ENCODE assay signal across 19 cellular contexts in the genomic region with DNA sequence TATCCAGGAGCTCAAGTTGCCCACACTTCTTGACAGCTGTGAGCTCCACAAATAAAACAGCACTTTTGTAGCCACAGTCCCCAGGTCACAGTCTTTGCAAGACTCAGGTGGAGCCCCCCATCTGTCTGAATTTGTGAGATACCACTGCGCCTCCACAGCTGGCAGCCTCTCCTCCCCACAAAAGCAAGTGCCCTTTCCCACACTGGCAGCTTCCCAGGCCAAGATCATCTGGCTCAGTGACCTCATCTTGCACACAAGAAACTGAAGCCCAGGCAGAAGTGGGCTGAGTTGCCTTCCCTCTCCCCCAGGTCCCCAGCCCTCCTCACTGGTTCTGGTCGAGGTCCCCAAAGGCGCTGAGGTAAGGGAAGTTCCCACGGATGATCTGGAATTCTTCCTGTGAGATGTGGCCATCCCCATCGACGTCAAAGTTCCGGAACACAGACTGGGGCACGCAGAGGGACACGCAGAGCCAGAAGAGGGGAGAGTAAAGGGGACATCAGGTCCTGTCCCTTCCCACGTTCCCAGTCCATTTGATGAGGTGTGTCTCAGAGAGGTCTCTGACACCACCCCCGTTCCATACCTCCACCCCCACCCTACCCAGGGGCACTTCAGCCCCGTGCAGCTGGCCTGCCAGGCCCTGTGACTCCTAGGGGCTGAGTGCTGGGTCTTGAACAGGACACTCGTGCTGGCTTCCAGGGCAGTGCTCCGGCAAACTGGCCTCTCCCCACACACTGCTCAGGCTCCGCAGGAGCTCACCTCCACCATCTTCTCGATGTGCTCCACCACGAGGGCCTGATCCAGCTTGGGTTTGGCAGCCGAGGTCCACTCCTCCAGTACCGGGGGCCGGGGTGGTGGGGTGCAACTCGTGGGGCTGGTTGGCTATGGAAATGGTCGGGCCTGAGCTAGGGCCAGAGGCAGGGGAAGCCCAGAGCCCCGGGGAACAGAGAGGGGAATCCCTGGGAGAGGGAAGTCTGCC. TPM values are rescaled to one million over a fixed set of nuclear protein-coding genes. Genes with fewer than 3 reads are reported as not detected.
A peak's percentile ranks its signal among the peaks of the same experiment; 100 is the strongest.
DNase-seq lines count a peak whose midpoint lies in the region; ATAC-seq, FAIRE-seq and TF ChIP-seq lines count a peak whose summit lies in the region.
"Had no signal": no experiment of that assay in that cellular context is flagged by ENCODE, and none has a peak within 500 bp of the region (broad histone marks: within the 10 kb centered on the region; RNA-seq: fewer than 3 reads in every experiment).

No MANE protein-coding gene starts in this region.

- H3K4me3 Mint-ChIP-seq in activated naive CD4-positive, alpha-beta T cell treated with anti-CD3 and anti-CD28 coated beads for 36 hours, result no peak overlapping the region
- H3K4me3 Mint-ChIP-seq in T-helper 17 cell, result no peak overlapping the region
- H3K4me3 Mint-ChIP-seq: activated CD8-positive, alpha-beta memory T cell treated with anti-CD3 and anti-CD28 coated beads, Interleukin-2, amount 10 ng/mL, durations not matched to agents 7 days and 5 days had no signal

- no peaks in the 10 kb centered on the region for H3K36me3 ChIP-seq in HepG2 (replicated peaks in 1 of 2; ENCODE audit: control insufficient read depth in 1 of 2, insufficient read depth in 2 of 2, low read length in 2 of 2)
- no peaks in the 10 kb centered on the region for H3K36me3 ChIP-seq in gastrocnemius medialis
- H3K36me3 ChIP-seq: HAP-1 had no signal

- no peak for TF ChIP-seq POLR2A in HepG2 (IDR thresholded peaks at IDR 0.05; ENCODE audit: insufficient read depth in 1 of 2, low read depth in 2 of 2, low read length in 2 of 2)
- TF ChIP-seq POLR2A in gastrocnemius medialis (IDR thresholded peaks at IDR 0.05), result no peak

- no peak overlapping the region for H3K4me3 ChIP-seq in HepG2 (replicated peaks in 1 of 3; ENCODE audit: insufficient read depth in 1 of 3, low read depth in 2 of 3, low read length in 3 of 3)
- H3K4me3 ChIP-seq in gastrocnemius medialis, result no peak overlapping the region
- H3K4me3 ChIP-seq: BLaER1 treated with 17β-estradiol and CSF1 and Interleukin-3, amounts not matched to agents 10 nM and 100 nM; HAP-1 had no signal

- no peak overlapping the region for H3K9ac ChIP-seq in HepG2 (ENCODE audit: insufficient read depth, low read depth, low read length)

- POLR2A ChIA-PET in HepG2 (lab: Yijun Ruan, JAX), result no interaction called here

- intact Hi-C loops in activated naive CD4-positive, alpha-beta T cell treated with anti-CD3 and anti-CD28 coated beads for 36 hours (cut with micrococcal nuclease), result no loop called here
- intact Hi-C loops in HepG2 (cut with micrococcal nuclease; ENCODE audit: unreplicated experiment) (no loop called here), gastrocnemius medialis (cut with DNase I; ENCODE audit: low total_unique reads) (no loop called here)

- TF ChIP-seq EP300 in HepG2 (IDR thresholded peaks at IDR 0.05; ENCODE audit: low read depth in 2 of 2, low read length in 2 of 2) (no peak), HepG2 (CRISPR knock-in tag; IDR thresholded peaks at IDR 0.05; ENCODE audit: borderline replicate concordance) (no peak)

- peaks cover 6% of the 10 kb centered on the region for H3K36me3 Mint-ChIP-seq in activated naive CD4-positive, alpha-beta T cell treated with anti-CD3 and anti-CD28 coated beads for 36 hours (ENCODE audit: low read depth)
- peaks cover 2% of the 10 kb centered on the region for H3K36me3 Mint-ChIP-seq in T-helper 17 cell (ENCODE audit: low read depth)

- no peak for TF ChIP-seq RAD21 in HepG2 (CRISPR knock-in tag; IDR thresholded peaks at IDR 0.05)

- no peaks in the 10 kb centered on the region for H4K20me1 ChIP-seq in HepG2 (ENCODE audit: insufficient read depth, low read length)

- CTCF ChIA-PET in activated naive CD4-positive, alpha-beta T cell treated with anti-CD3 and anti-CD28 coated beads for 36 hours (lab: Charles Lee), result interaction anchor here (0.6 to 2.5 kb wide), 3 partner anchors 8 to 383 kb away, joined by 3 to 17 read pairs (median 4); partner anchors contain the start of gene RASGRP2
- CTCF ChIA-PET in HepG2 (lab: Yijun Ruan, JAX; ENCODE audit: low intra/inter-chr PET ratio, low total read pairs), result no interaction called here

- DNase-seq in activated naive CD4-positive, alpha-beta T cell treated with anti-CD3 and anti-CD28 coated beads for 36 hours, result no peak
- DNase-seq in activated naive CD4-positive, alpha-beta T cell (lab: John Stamatoyannopoulos, UW), result no peak
- DNase-seq in T-helper 17 cell, result no peak
- no peak for DNase-seq in HepG2 (ENCODE audit: low spot score)
- DNase-seq in stimulated activated naive CD8-positive, alpha-beta T cell treated with anti-CD3 and anti-CD28 coated beads, Interleukin-15, Interleukin-2, amounts not matched to agents 100 U/mL and 50 U/mL, for 24 hours, result no peak
- no peak for DNase-seq in mucosa of gallbladder (ENCODE audit: low spot score)
- DNase-seq in gastrocnemius medialis, result no peak
- DNase-seq: activated CD8-positive, alpha-beta memory T cell treated with anti-CD3 and anti-CD28 coated beads, Interleukin-2, amount 10 ng/mL, durations not matched to agents 7 days and 5 days; MV-4-11; NCI-H2029; stimulated activated CD4-positive, alpha-beta T cell treated with anti-CD3 and anti-CD28 coated beads, Interleukin-12 subunit alpha, Interleukin-12 subunit beta, amount 100 ng/mL, for 4 hours had no signal

- no peaks in the 10 kb centered on the region for H3K9me3 ChIP-seq in T-helper 17 cell (ENCODE audit: control insufficient read depth, low read length, poor library complexity, severe bottlenecking)
- no peaks in the 10 kb centered on the region for H3K9me3 ChIP-seq in HepG2 (ENCODE audit: low read length)
- H3K9me3 ChIP-seq in gastrocnemius medialis, result no peaks in the 10 kb centered on the region
- H3K9me3 ChIP-seq: BLaER1 treated with 17β-estradiol and CSF1 and Interleukin-3, amounts not matched to agents 10 nM and 100 nM; HAP-1 had no signal

- ATAC-seq in T-helper 17 cell (no peak), HepG2 (peak; percentile 62), GM19395 (IDR thresholded peaks at IDR 0.05; ENCODE audit: unreplicated experiment) (no peak), gastrocnemius medialis (no peak)
- ATAC-seq in stimulated activated naive CD8-positive, alpha-beta T cell treated with anti-CD3 and anti-CD28 coated beads, Interleukin-15, Interleukin-2, amounts not matched to agents 100 U/mL and 50 U/mL, for 24 hours, result peak; percentile 15
- ATAC-seq: activated CD8-positive, alpha-beta memory T cell treated with anti-CD3 and anti-CD28 coated beads, Interleukin-2, amount 10 ng/mL, durations not matched to agents 7 days and 5 days had no signal

- no peaks in the 10 kb centered on the region for H3K27me3 Mint-ChIP-seq in activated naive CD4-positive, alpha-beta T cell treated with anti-CD3 and anti-CD28 coated beads for 36 hours (ENCODE audit: low read depth)
- H3K27me3 Mint-ChIP-seq in T-helper 17 cell, result no peaks in the 10 kb centered on the region
- H3K27me3 Mint-ChIP-seq: activated CD8-positive, alpha-beta memory T cell treated with anti-CD3 and anti-CD28 coated beads, Interleukin-2, amount 10 ng/mL, durations not matched to agents 7 days and 5 days had no signal

- BruUV-seq in HepG2 (replicated peaks; lab: Mats Ljungman, UMichigan), result no TSS peak

- H3K4me2 ChIP-seq in HepG2 (ENCODE audit: low read depth, low read length), result no peak overlapping the region

- WGBS in HepG2 (ENCODE audit: low lambda C conversion rate), result 31% methylated on average over 10 of the region's 23 CpGs

- peak overlapping the region; percentile 28 for H3K27ac Mint-ChIP-seq in activated naive CD4-positive, alpha-beta T cell treated with anti-CD3 and anti-CD28 coated beads for 36 hours
- peak overlapping the region; percentile 86 for H3K27ac Mint-ChIP-seq in T-helper 17 cell
- H3K27ac Mint-ChIP-seq: activated CD8-positive, alpha-beta memory T cell treated with anti-CD3 and anti-CD28 coated beads, Interleukin-2, amount 10 ng/mL, durations not matched to agents 7 days and 5 days had no signal

- no peak for FAIRE-seq in HepG2 (lab: Jason Lieb, UNC)
- FAIRE-seq: D721Med, GM18507 had no signal

- H3K27ac ChIP-seq in HepG2 (ENCODE audit: extremely low read length, insufficient read depth, low read length) (no peak overlapping the region), gastrocnemius medialis (no peak overlapping the region)

- peaks cover 3 to 43% of the 10 kb centered on the region in 2 experiments; a peak in 3 of 5 replicates for H3K27me3 ChIP-seq in HepG2 (ENCODE audit: control insufficient read depth in 1 of 2, insufficient read depth in 2 of 2, low read length in 2 of 2)
- no peaks in the 10 kb centered on the region for H3K27me3 ChIP-seq in gastrocnemius medialis
- H3K27me3 ChIP-seq: BLaER1 treated with 17β-estradiol and CSF1 and Interleukin-3, amounts not matched to agents 10 nM and 100 nM had no signal

- peaks cover 11% of the 10 kb centered on the region for H3K4me1 ChIP-seq in HepG2 (ENCODE audit: insufficient read depth, low read length)
- no peaks in the 10 kb centered on the region for H3K4me1 ChIP-seq in gastrocnemius medialis

- H3K4me1 Mint-ChIP-seq in activated naive CD4-positive, alpha-beta T cell treated with anti-CD3 and anti-CD28 coated beads for 36 hours (ENCODE audit: low read depth), result peaks cover 13% of the 10 kb centered on the region
- peaks cover 20% of the 10 kb centered on the region for H3K4me1 Mint-ChIP-seq in T-helper 17 cell

- no peak overlapping the region for H2AFZ ChIP-seq in HepG2 (ENCODE audit: low read length)

- no peaks in the 10 kb centered on the region for H3K9me3 Mint-ChIP-seq in activated naive CD4-positive, alpha-beta T cell treated with anti-CD3 and anti-CD28 coated beads for 36 hours

- H3K79me2 ChIP-seq in HepG2 (ENCODE audit: insufficient read depth, low read length), result no peaks in the 10 kb centered on the region

- TF ChIP-seq CTCF in HepG2 (CRISPR knock-in tag; IDR thresholded peaks at IDR 0.05), result no peak
- TF ChIP-seq CTCF in gastrocnemius medialis (IDR thresholded peaks at IDR 0.05 in 4 of 5, conservative IDR thresholded peaks at IDR 0.05 in 1 of 5), result no peak

- in situ Hi-C loops in HepG2 (cut with HindIII; ENCODE audit: extremely low pct_ligation_motif_present, low pct_unique_long_range_greater_than_20kb) (loop anchor here (5.0 kb wide), 1 partner anchor 58 kb away; no protein-coding TSS in a partner anchor), gastrocnemius medialis (cut with MboI; ENCODE audit: low sequenced_read_pairs in 4 of 4) (no loop called here)

RNA-seq across cellular contexts. Expression of gene RASGRP2, which starts 8.9 kb away (rescaled TPM):
- total RNA-seq in activated naive CD4-positive, alpha-beta T cell treated with anti-CD3 and anti-CD28 coated beads for 36 hours, result 1 to 10 TPM; 5.2 to 5.6 TPM
- total RNA-seq in T-helper 17 cell, result 100 to 1,000 TPM; 464 to 502 TPM
- not detected in 2 replicates for total RNA-seq in HepG2 (2016; rRNA removed; fragmentation: Illumina TruSeq; extraction: Trizol)
- not detected in 2 replicates for total RNA-seq in HepG2 (2016; cell fraction: cytosol; rRNA removed; fragmentation: Illumina TruSeq; extraction: Trizol; ENCODE audit: low read depth)
- total RNA-seq in HepG2 (2016; cell fraction: insoluble cytoplasmic fraction; rRNA removed; fragmentation: Illumina TruSeq; extraction: Trizol), result not detected in 2 replicates
- total RNA-seq in HepG2 (2016; cell fraction: membrane; rRNA removed; fragmentation: Illumina TruSeq; extraction: Trizol), result not detected in 2 replicates
- not detected in 2 replicates for total RNA-seq in HepG2 (2016; cell fraction: nucleus; rRNA removed; fragmentation: Illumina TruSeq; extraction: Trizol)
- polyA plus RNA-seq in HepG2 (2011; rRNA removed), result 0.18 and 0.61 TPM in 2 replicates
- polyA plus RNA-seq in HepG2 (2011; cell fraction: cytosol; rRNA removed), result 0.23 TPM in 2 replicates
- polyA plus RNA-seq in HepG2 (2011; cell fraction: nucleus; rRNA removed), result 0.54 and 1.5 TPM in 2 replicates
- polyA plus RNA-seq in HepG2 (2012), result 0.38 TPM in 1 of 2 replicates, not detected in the other
- 0.26 and 0.27 TPM in 2 replicates for polyA plus RNA-seq in HepG2 (2016; cell fraction: cytosol; fragmentation: Illumina TruSeq; extraction: Trizol; ENCODE audit: low read depth)
- polyA plus RNA-seq in HepG2 (2016; cell fraction: insoluble cytoplasmic fraction; fragmentation: Illumina TruSeq; extraction: Trizol; ENCODE audit: low read depth), result not detected in 2 replicates
- 0.30 TPM in 1 of 2 replicates, not detected in the other for polyA plus RNA-seq in HepG2 (2016; cell fraction: membrane; fragmentation: Illumina TruSeq; extraction: Trizol; ENCODE audit: low read depth)
- polyA plus RNA-seq in HepG2 (2016; cell fraction: nucleus; fragmentation: Illumina TruSeq; extraction: Trizol; ENCODE audit: insufficient read depth, low read depth), result not detected in 2 replicates
- polyA minus RNA-seq in HepG2 (2011; rRNA and poly(A)+ RNA removed; ENCODE audit: low replicate concordance), result 0.28 TPM in 1 of 2 replicates, not detected in the other
- not detected in 2 replicates for polyA minus RNA-seq in HepG2 (2011; cell fraction: cytosol; rRNA and poly(A)+ RNA removed)
- polyA minus RNA-seq in HepG2 (2011; cell fraction: nucleus; rRNA and poly(A)+ RNA removed), result not detected in 2 replicates
- 17.1 TPM for total RNA-seq in mucosa of gallbladder
- 10 to 100 TPM in 1 of 4 donors, 1 to 10 TPM in 3; 2.9 to 10.9 (median 7.1) TPM for total RNA-seq in gastrocnemius medialis
- total RNA-seq: epithelial cell of proximal tubule, HT1080, NCI-H460 had no signal

RNA-seq across cellular contexts. Expression of gene NRXN2, which starts 12.1 kb away (rescaled TPM):
- total RNA-seq in activated naive CD4-positive, alpha-beta T cell treated with anti-CD3 and anti-CD28 coated beads for 36 hours, result under 1 TPM; 0.24 to 0.35 TPM
- total RNA-seq in T-helper 17 cell (under 1 TPM; 0.21 to 0.32 TPM), HepG2 (2016; rRNA removed; fragmentation: Illumina TruSeq; extraction: Trizol) (not detected in 2 replicates), mucosa of gallbladder (8.1 TPM), gastrocnemius medialis (1 to 10 TPM in 2 of 4 donors, under 1 TPM in 2; 0.15 to 6.2 (median 1.8) TPM)
- total RNA-seq in HepG2 (2016; cell fraction: cytosol; rRNA removed; fragmentation: Illumina TruSeq; extraction: Trizol; ENCODE audit: low read depth), result not detected in 2 replicates
- not detected in 2 replicates for total RNA-seq in HepG2 (2016; cell fraction: insoluble cytoplasmic fraction; rRNA removed; fragmentation: Illumina TruSeq; extraction: Trizol)
- total RNA-seq in HepG2 (2016; cell fraction: membrane; rRNA removed; fragmentation: Illumina TruSeq; extraction: Trizol), result not detected in 2 replicates
- total RNA-seq in HepG2 (2016; cell fraction: nucleus; rRNA removed; fragmentation: Illumina TruSeq; extraction: Trizol), result not detected in 2 replicates
- polyA plus RNA-seq in HepG2 (2011; rRNA removed), result 0.03 TPM in 1 of 2 replicates, not detected in the other
- polyA plus RNA-seq in HepG2 (2011; cell fraction: cytosol; rRNA removed), result 0.08 and 0.14 TPM in 2 replicates
- 0.13 TPM in 1 of 2 replicates, not detected in the other for polyA plus RNA-seq in HepG2 (2011; cell fraction: nucleus; rRNA removed)
- polyA plus RNA-seq in HepG2 (2012), result 0.32 and 0.42 TPM in 2 replicates
- not detected in 2 replicates for polyA plus RNA-seq in HepG2 (2016; cell fraction: cytosol; fragmentation: Illumina TruSeq; extraction: Trizol; ENCODE audit: low read depth)
- 0.07 TPM in 1 of 2 replicates, not detected in the other for polyA plus RNA-seq in HepG2 (2016; cell fraction: insoluble cytoplasmic fraction; fragmentation: Illumina TruSeq; extraction: Trizol; ENCODE audit: low read depth)
- polyA plus RNA-seq in HepG2 (2016; cell fraction: membrane; fragmentation: Illumina TruSeq; extraction: Trizol; ENCODE audit: low read depth), result not detected in 2 replicates
- not detected in 2 replicates for polyA plus RNA-seq in HepG2 (2016; cell fraction: nucleus; fragmentation: Illumina TruSeq; extraction: Trizol; ENCODE audit: insufficient read depth, low read depth)
- 1.9 TPM in 1 of 2 replicates, not detected in the other for polyA minus RNA-seq in HepG2 (2011; rRNA and poly(A)+ RNA removed; ENCODE audit: low replicate concordance)
- not detected in 2 replicates for polyA minus RNA-seq in HepG2 (2011; cell fraction: cytosol; rRNA and poly(A)+ RNA removed)
- not detected in 2 replicates for polyA minus RNA-seq in HepG2 (2011; cell fraction: nucleus; rRNA and poly(A)+ RNA removed)
- total RNA-seq: epithelial cell of proximal tubule had no signal

RNA-seq across cellular contexts. Expression of gene PYGM, which starts 24.7 kb away (rescaled TPM):
- under 1 TPM; 0.64 to 0.89 TPM for total RNA-seq in activated naive CD4-positive, alpha-beta T cell treated with anti-CD3 and anti-CD28 coated beads for 36 hours
- total RNA-seq in T-helper 17 cell, result 10 to 100 TPM; 11.8 to 27.1 TPM
- total RNA-seq in HepG2 (2016; rRNA removed; fragmentation: Illumina TruSeq; extraction: Trizol), result 0.11 TPM in 1 of 2 replicates, not detected in the other
- not detected in 2 replicates for total RNA-seq in HepG2 (2016; cell fraction: cytosol; rRNA removed; fragmentation: Illumina TruSeq; extraction: Trizol; ENCODE audit: low read depth)
- total RNA-seq in HepG2 (2016; cell fraction: insoluble cytoplasmic fraction; rRNA removed; fragmentation: Illumina TruSeq; extraction: Trizol), result 0.06 TPM in 1 of 2 replicates, not detected in the other
- total RNA-seq in HepG2 (2016; cell fraction: membrane; rRNA removed; fragmentation: Illumina TruSeq; extraction: Trizol), result not detected in 2 replicates
- 0.13 and 0.16 TPM in 2 replicates for total RNA-seq in HepG2 (2016; cell fraction: nucleus; rRNA removed; fragmentation: Illumina TruSeq; extraction: Trizol)
- polyA plus RNA-seq in HepG2 (2011; rRNA removed), result 0.12 and 0.13 TPM in 2 replicates
- 0.08 and 0.09 TPM in 2 replicates for polyA plus RNA-seq in HepG2 (2011; cell fraction: cytosol; rRNA removed)
- 0.31 and 0.51 TPM in 2 replicates for polyA plus RNA-seq in HepG2 (2011; cell fraction: nucleus; rRNA removed)
- 0.19 and 0.24 TPM in 2 replicates for polyA plus RNA-seq in HepG2 (2012)
- polyA plus RNA-seq in HepG2 (2016; cell fraction: cytosol; fragmentation: Illumina TruSeq; extraction: Trizol; ENCODE audit: low read depth), result not detected in 2 replicates
- polyA plus RNA-seq in HepG2 (2016; cell fraction: insoluble cytoplasmic fraction; fragmentation: Illumina TruSeq; extraction: Trizol; ENCODE audit: low read depth), result not detected in 2 replicates
- polyA plus RNA-seq in HepG2 (2016; cell fraction: membrane; fragmentation: Illumina TruSeq; extraction: Trizol; ENCODE audit: low read depth), result not detected in 2 replicates
- polyA plus RNA-seq in HepG2 (2016; cell fraction: nucleus; fragmentation: Illumina TruSeq; extraction: Trizol; ENCODE audit: insufficient read depth, low read depth), result not detected in 2 replicates
- 0.68 and 0.84 TPM in 2 replicates for polyA minus RNA-seq in HepG2 (2011; rRNA and poly(A)+ RNA removed; ENCODE audit: low replicate concordance)
- 0.26 TPM in 1 of 2 replicates, not detected in the other for polyA minus RNA-seq in HepG2 (2011; cell fraction: cytosol; rRNA and poly(A)+ RNA removed)
- 0.62 and 0.77 TPM in 2 replicates for polyA minus RNA-seq in HepG2 (2011; cell fraction: nucleus; rRNA and poly(A)+ RNA removed)
- 14.3 TPM for total RNA-seq in mucosa of gallbladder
- 1,000 to 10,000 TPM in 3 of 4 donors, 100 to 1,000 TPM in 1; 881 to 2,858 (median 1,836) TPM for total RNA-seq in gastrocnemius medialis
- total RNA-seq: epithelial cell of proximal tubule had no signal

RNA-seq across cellular contexts. Expression of gene SF1, which starts 43.3 kb away (rescaled TPM):
- total RNA-seq in activated naive CD4-positive, alpha-beta T cell treated with anti-CD3 and anti-CD28 coated beads for 36 hours, result 100 to 1,000 TPM; 303 to 320 TPM
- total RNA-seq in T-helper 17 cell, result 1,000 to 10,000 TPM; 1,476 to 1,622 TPM
- total RNA-seq in HepG2 (2016; rRNA removed; fragmentation: Illumina TruSeq; extraction: Trizol), result 42.5 and 70.4 TPM in 2 replicates
- total RNA-seq in HepG2 (2016; cell fraction: cytosol; rRNA removed; fragmentation: Illumina TruSeq; extraction: Trizol; ENCODE audit: low read depth), result 16.0 and 19.1 TPM in 2 replicates
- 36.1 and 70.7 TPM in 2 replicates for total RNA-seq in HepG2 (2016; cell fraction: insoluble cytoplasmic fraction; rRNA removed; fragmentation: Illumina TruSeq; extraction: Trizol)
- 45.9 and 46.6 TPM in 2 replicates for total RNA-seq in HepG2 (2016; cell fraction: membrane; rRNA removed; fragmentation: Illumina TruSeq; extraction: Trizol)
- 163 and 180 TPM in 2 replicates for total RNA-seq in HepG2 (2016; cell fraction: nucleus; rRNA removed; fragmentation: Illumina TruSeq; extraction: Trizol)
- polyA plus RNA-seq in HepG2 (2011; rRNA removed), result 51.9 and 55.5 TPM in 2 replicates
- polyA plus RNA-seq in HepG2 (2011; cell fraction: cytosol; rRNA removed), result 14.3 and 16.0 TPM in 2 replicates
- polyA plus RNA-seq in HepG2 (2011; cell fraction: nucleus; rRNA removed), result 223 and 237 TPM in 2 replicates
- polyA plus RNA-seq in HepG2 (2012), result 130 and 151 TPM in 2 replicates
- polyA plus RNA-seq in HepG2 (2016; cell fraction: cytosol; fragmentation: Illumina TruSeq; extraction: Trizol; ENCODE audit: low read depth), result 30.5 and 31.3 TPM in 2 replicates
- polyA plus RNA-seq in HepG2 (2016; cell fraction: insoluble cytoplasmic fraction; fragmentation: Illumina TruSeq; extraction: Trizol; ENCODE audit: low read depth), result 93.3 and 132 TPM in 2 replicates
- polyA plus RNA-seq in HepG2 (2016; cell fraction: membrane; fragmentation: Illumina TruSeq; extraction: Trizol; ENCODE audit: low read depth), result 63.8 and 66.4 TPM in 2 replicates
- 426 and 461 TPM in 2 replicates for polyA plus RNA-seq in HepG2 (2016; cell fraction: nucleus; fragmentation: Illumina TruSeq; extraction: Trizol; ENCODE audit: insufficient read depth, low read depth)
- 77.9 and 101 TPM in 2 replicates for polyA minus RNA-seq in HepG2 (2011; rRNA and poly(A)+ RNA removed; ENCODE audit: low replicate concordance)
- polyA minus RNA-seq in HepG2 (2011; cell fraction: cytosol; rRNA and poly(A)+ RNA removed), result 31.1 and 32.0 TPM in 2 replicates
- polyA minus RNA-seq in HepG2 (2011; cell fraction: nucleus; rRNA and poly(A)+ RNA removed), result 297 and 338 TPM in 2 replicates
- total RNA-seq in mucosa of gallbladder, result 263 TPM
- 100 to 1,000 TPM; 171 to 249 (median 193) TPM for total RNA-seq in gastrocnemius medialis

Comparison
In these comparisons a context has a peak if more than half of its experiments do, and no peak if none do; other contexts are left out.
1. ATAC-seq: peak in HepG2 (single experiment) and stimulated activated naive CD8-positive, alpha-beta T cell treated with anti-CD3 and anti-CD28 coated beads, Interleukin-15, Interleukin-2, amounts not matched to agents 100 U/mL and 50 U/mL, for 24 hours (single experiment); none in T-helper 17 cell (single experiment), GM19395 (single experiment) and gastrocnemius medialis (0 of 2).
2. RNA of gene RASGRP2, which starts 8.9 kb away (total RNA-seq): 464 to 502 TPM in T-helper 17 cell; 17.1 TPM in mucosa of gallbladder (single experiment), 2.9 to 10.9 TPM in gastrocnemius medialis, 5.2 to 5.6 TPM in activated naive CD4-positive, alpha-beta T cell treated with anti-CD3 and anti-CD28 coated beads for 36 hours and not detected in HepG2; every median in the first group is over 10 times any median in the second.
3. RNA of gene PYGM, which starts 24.7 kb away (total RNA-seq): 881 to 2,858 TPM in gastrocnemius medialis; 11.8 to 27.1 TPM in T-helper 17 cell, 14.3 TPM in mucosa of gallbladder (single experiment), 0.64 to 0.89 TPM in activated naive CD4-positive, alpha-beta T cell treated with anti-CD3 and anti-CD28 coated beads for 36 hours and 0.06 to 0.16 TPM in HepG2; every median in the first group is over 10 times any median in the second.